ENCODE assay signal across 11 cellular contexts in genomic region chr12:111424793-111425251, GRCh38. TPM values are rescaled to one million over a fixed set of nuclear protein-coding genes. Genes with fewer than 3 reads are reported as not detected.
DNase-seq lines count a peak whose midpoint lies in the region; ATAC-seq and TF ChIP-seq lines count a peak whose summit lies in the region.
"Had no signal": no experiment of that assay in that cellular context is flagged by ENCODE, and none has a peak within 500 bp of the region (broad histone marks: within the 10 kb centered on the region; RNA-seq: fewer than 3 reads in every experiment).

No MANE protein-coding gene starts in this region.

- DNase-seq in activated CD4-positive, alpha-beta T cell treated with anti-CD3 and anti-CD28 coated beads for 36 hours, result peak; percentile 42
- no peak for DNase-seq in activated CD4-positive, alpha-beta T cell treated with anti-CD3 and anti-CD28 coated beads for 48 hours
- DNase-seq in T-helper 17 cell (no peak), left ventricle myocardium inferior (no peak), gastrocnemius medialis (no peak), medulla oblongata (ENCODE audit: extremely low spot score) (no peak), anterior cingulate cortex (lab: John Stamatoyannopoulos, UW) (no peak)
- DNase-seq: kidney glomerular epithelial cell; stimulated activated CD4-positive, alpha-beta T cell treated with anti-CD3 and anti-CD28 coated beads, Interleukin-15, amount 100 ng/mL, for 24 hours; tibial artery had no signal

- H3K4me1 ChIP-seq in left ventricle myocardium inferior (peaks cover 100% of the 10 kb centered on the region), gastrocnemius medialis (peaks cover 18 to 32% of the 10 kb centered on the region in 2 donors)

- H3K9me3 Mint-ChIP-seq in activated CD4-positive, alpha-beta T cell treated with anti-CD3 and anti-CD28 coated beads for 36 hours (ENCODE audit: low read depth), result no peaks in the 10 kb centered on the region

- no peaks in the 10 kb centered on the region for H3K27me3 ChIP-seq in left ventricle myocardium inferior (ENCODE audit: low read depth)
- H3K27me3 ChIP-seq in gastrocnemius medialis, result no peaks in the 10 kb centered on the region
- H3K27me3 ChIP-seq: tibial artery had no signal

- ATAC-seq in activated CD4-positive, alpha-beta T cell treated with anti-CD3 and anti-CD28 coated beads for 36 hours, result peak; percentile 24
- ATAC-seq in T-helper 17 cell (peak; percentile 36), gastrocnemius medialis (peak in 1 of 2 donors; percentile 30), esophagus mucosa (no peak)

- POLR2A ChIA-PET in activated CD4-positive, alpha-beta T cell treated with anti-CD3 and anti-CD28 coated beads for 36 hours (lab: Charles Lee), result no interaction called here

- H3K27ac ChIP-seq in left ventricle myocardium inferior (replicated peaks), result peak overlapping the region; percentile 97
- H3K27ac ChIP-seq in gastrocnemius medialis, result peak overlapping the region; percentile 66 to 70 (median 68)
- H3K27ac ChIP-seq: tibial artery had no signal

- peaks cover 35% of the 10 kb centered on the region for H3K36me3 Mint-ChIP-seq in activated CD4-positive, alpha-beta T cell treated with anti-CD3 and anti-CD28 coated beads for 36 hours (ENCODE audit: low read depth)
- H3K36me3 Mint-ChIP-seq in T-helper 17 cell (ENCODE audit: low read depth), result peaks cover 2% of the 10 kb centered on the region

- peak overlapping the region; percentile 36 for H3K4me3 ChIP-seq in left ventricle myocardium inferior
- no peak overlapping the region for H3K4me3 ChIP-seq in gastrocnemius medialis
- H3K4me3 ChIP-seq: tibial artery had no signal

- no peak for TF ChIP-seq POLR2A in gastrocnemius medialis (IDR thresholded peaks at IDR 0.05)

- intact Hi-C loops in activated CD4-positive, alpha-beta T cell treated with anti-CD3 and anti-CD28 coated beads for 36 hours (cut with DNase I, micrococcal nuclease), result no loop called here
- intact Hi-C loops in left ventricle myocardium inferior (cut with micrococcal nuclease), result no loop called here
- intact Hi-C loops in gastrocnemius medialis (cut with DNase I; ENCODE audit: low total_unique reads), result no loop called here

- CTCF ChIA-PET in activated CD4-positive, alpha-beta T cell treated with anti-CD3 and anti-CD28 coated beads for 36 hours (lab: Charles Lee), result interaction anchor here (2.2 to 6.3 kb wide), 2 partner anchors 12 to 27 kb away, joined by 9 to 41 read pairs; no protein-coding TSS in a partner anchor

- in situ Hi-C loops in gastrocnemius medialis (cut with MboI; ENCODE audit: low sequenced_read_pairs in 4 of 4), result no loop called here

- H3K4me1 Mint-ChIP-seq in activated CD4-positive, alpha-beta T cell treated with anti-CD3 and anti-CD28 coated beads for 36 hours, result peaks cover 61% of the 10 kb centered on the region
- peaks cover 47% of the 10 kb centered on the region for H3K4me1 Mint-ChIP-seq in T-helper 17 cell

- no peak overlapping the region for H3K4me3 Mint-ChIP-seq in activated CD4-positive, alpha-beta T cell treated with anti-CD3 and anti-CD28 coated beads for 36 hours
- H3K4me3 Mint-ChIP-seq in T-helper 17 cell, result peak overlapping the region; percentile 70

- TF ChIP-seq CTCF in left ventricle myocardium inferior (IDR thresholded peaks at IDR 0.05; ENCODE audit: borderline replicate concordance) (peak; percentile 38), gastrocnemius medialis (IDR thresholded peaks at IDR 0.05 in 4 of 5, conservative IDR thresholded peaks at IDR 0.05 in 1 of 5) (peak in 1 of 5 experiments; percentile 33)

- H3K27ac Mint-ChIP-seq in activated CD4-positive, alpha-beta T cell treated with anti-CD3 and anti-CD28 coated beads for 36 hours, result peak overlapping the region; percentile 44
- H3K27ac Mint-ChIP-seq in T-helper 17 cell, result peak overlapping the region; percentile 100

- H3K9me3 ChIP-seq in T-helper 17 cell (ENCODE audit: control insufficient read depth, low read length, poor library complexity, severe bottlenecking) (no peaks in the 10 kb centered on the region), left ventricle myocardium inferior (replicated peaks) (no peaks in the 10 kb centered on the region), gastrocnemius medialis (no peaks in the 10 kb centered on the region)
- H3K9me3 ChIP-seq: tibial artery had no signal

- H3K36me3 ChIP-seq in left ventricle myocardium inferior (peaks cover 23% of the 10 kb centered on the region), gastrocnemius medialis (peaks cover 0 to 14% of the 10 kb centered on the region in 2 donors)

- H3K27me3 Mint-ChIP-seq in activated CD4-positive, alpha-beta T cell treated with anti-CD3 and anti-CD28 coated beads for 36 hours, result no peaks in the 10 kb centered on the region
- H3K27me3 Mint-ChIP-seq in T-helper 17 cell, result no peaks in the 10 kb centered on the region

RNA-seq across cellular contexts. Expression of gene SH2B3, which starts 19.1 kb away (rescaled TPM):
- 10 to 100 TPM; 29.2 to 32.7 TPM for total RNA-seq in activated CD4-positive, alpha-beta T cell treated with anti-CD3 and anti-CD28 coated beads for 36 hours
- total RNA-seq in T-helper 17 cell (10 to 100 TPM; 38.7 to 39.3 TPM), left ventricle myocardium inferior (50.5 TPM), gastrocnemius medialis (10 to 100 TPM; 10.4 to 20.0 (median 15.5) TPM), esophagus mucosa (1.8 TPM)

RNA-seq across cellular contexts. Expression of gene PHETA1, which starts 55.9 kb away (rescaled TPM):
- 1 to 10 TPM; 1.3 to 1.5 TPM for total RNA-seq in activated CD4-positive, alpha-beta T cell treated with anti-CD3 and anti-CD28 coated beads for 36 hours
- total RNA-seq in T-helper 17 cell (1 to 10 TPM; 2.1 to 2.5 TPM), left ventricle myocardium inferior (29.8 TPM), gastrocnemius medialis (10 to 100 TPM in 3 of 4 donors, 1 to 10 TPM in 1; 8.7 to 16.7 (median 14.5) TPM), esophagus mucosa (9.2 TPM)
